Comparison of ENCODE assay signal across 25 cellular contexts in the genomic region with DNA sequence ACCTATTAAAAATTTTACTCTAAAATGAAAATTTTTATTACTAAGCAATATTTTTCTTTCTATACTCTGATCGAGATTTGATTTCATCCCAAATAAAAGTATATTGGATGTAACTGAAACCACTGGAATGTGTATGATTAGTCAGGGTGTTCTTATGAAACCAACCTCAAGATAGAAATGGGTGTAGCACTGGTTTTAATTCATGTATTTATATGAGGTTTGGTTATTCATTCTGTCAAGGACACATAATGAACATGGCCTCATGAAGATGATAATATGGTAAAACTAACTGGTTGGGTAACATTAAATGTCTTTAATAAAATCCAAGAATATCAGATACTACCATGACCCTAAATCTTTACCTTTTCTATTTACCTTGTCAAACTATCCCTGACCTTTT.
"Had no signal": no experiment of that assay in that cellular context is flagged by ENCODE, and none has a peak within 500 bp of the region (broad histone marks: within the 10 kb centered on the region; RNA-seq: fewer than 3 reads in every experiment).

No MANE protein-coding gene starts in this region.

- H3K4me1 ChIP-seq: left ventricle myocardium inferior, psoas muscle, right atrium auricular region, tibial artery had no signal

- H3K36me3 ChIP-seq: brain microvascular endothelial cell, left ventricle myocardium inferior, ovary, right atrium auricular region, tibial artery had no signal

- H3K27me3 ChIP-seq: brain microvascular endothelial cell, ovary, right atrium auricular region, tibial artery had no signal

- H3K9me3 Mint-ChIP-seq: activated naive CD8-positive, alpha-beta T cell treated with anti-CD3 and anti-CD28 coated beads, Interleukin-2, amount 50 U/mL, for 24 hours; activated T-helper 1 cell treated with anti-CD3 and anti-CD28 coated beads, Interleukin-12 subunit alpha, Interleukin-12 subunit beta, Interleukin-2, Interleukin-4 antibody, amounts not matched to agents 30 ng/mL and 10 ng/mL and 1 ng/mL, durations not matched to agents 14 hours and 24 hours and 36 hours; central memory CD8-positive, alpha-beta T cell; natural killer cell treated with Interleukin-12 subunit alpha and Interleukin-12 subunit beta and Interleukin-15 and Interleukin-18, amount 100 ng/mL, for 72 hours; stimulated activated naive CD8-positive, alpha-beta T cell treated with anti-CD3 and anti-CD28 coated beads, Interleukin-15, Interleukin-2, amounts not matched to agents 100 ng/mL and 50 ng/mL, for 24 hours; T-cell; T-helper 2 cell treated with Interferon-gamma antibody and Interleukin-4, amounts not matched to agents 5 μg/mL and 100 μg/mL, for 36 hours had no signal

- H3K27me3 Mint-ChIP-seq: activated naive CD8-positive, alpha-beta T cell treated with anti-CD3 and anti-CD28 coated beads, Interleukin-2, amount 50 U/mL, for 24 hours; central memory CD8-positive, alpha-beta T cell; natural killer cell treated with Interleukin-12 subunit alpha and Interleukin-12 subunit beta and Interleukin-15 and Interleukin-18, amount 100 ng/mL, for 72 hours; stimulated activated naive CD8-positive, alpha-beta T cell treated with anti-CD3 and anti-CD28 coated beads, Interleukin-15, Interleukin-2, amounts not matched to agents 100 ng/mL and 50 ng/mL, for 24 hours; T-cell had no signal

- H3K27ac ChIP-seq: brain microvascular endothelial cell, left ventricle myocardium inferior, ovary, psoas muscle, right atrium auricular region, tibial artery had no signal

- H3K4me3 ChIP-seq: left ventricle myocardium inferior, ovary, psoas muscle, right atrium auricular region, tibial artery had no signal

- H3K36me3 Mint-ChIP-seq: natural killer cell treated with Interleukin-12 subunit alpha and Interleukin-12 subunit beta and Interleukin-15 and Interleukin-18, amount 100 ng/mL, for 72 hours; T-cell had no signal

- H3K4me3 Mint-ChIP-seq: activated CD8-positive, alpha-beta T cell treated with anti-CD3 and anti-CD28 coated beads, Interleukin-2, amount 10 ng/mL, durations not matched to agents 7 days and 5 days; activated naive CD8-positive, alpha-beta T cell treated with anti-CD3 and anti-CD28 coated beads, Interleukin-2, amount 50 U/mL, for 24 hours; activated T-helper 1 cell treated with anti-CD3 and anti-CD28 coated beads, Interleukin-12 subunit alpha, Interleukin-12 subunit beta, Interleukin-2, Interleukin-4 antibody, amounts not matched to agents 30 ng/mL and 10 ng/mL and 1 ng/mL, durations not matched to agents 14 hours and 24 hours and 36 hours; central memory CD8-positive, alpha-beta T cell; endodermal cell; natural killer cell treated with Interleukin-12 subunit alpha and Interleukin-12 subunit beta and Interleukin-15 and Interleukin-18, amount 100 ng/mL, for 72 hours; stimulated activated naive CD8-positive, alpha-beta T cell treated with anti-CD3 and anti-CD28 coated beads, Interleukin-15, Interleukin-2, amounts not matched to agents 100 ng/mL and 50 ng/mL, for 24 hours; T-cell; T-helper 2 cell treated with Interferon-gamma antibody and Interleukin-4, amounts not matched to agents 5 μg/mL and 100 μg/mL, for 36 hours had no signal

- H3K27ac Mint-ChIP-seq: activated CD8-positive, alpha-beta T cell treated with anti-CD3 and anti-CD28 coated beads, Interleukin-2, amount 10 ng/mL, durations not matched to agents 7 days and 5 days; activated naive CD8-positive, alpha-beta T cell treated with anti-CD3 and anti-CD28 coated beads, Interleukin-2, amount 50 U/mL, for 24 hours; activated T-helper 1 cell treated with anti-CD3 and anti-CD28 coated beads, Interleukin-12 subunit alpha, Interleukin-12 subunit beta, Interleukin-2, Interleukin-4 antibody, amounts not matched to agents 30 ng/mL and 10 ng/mL and 1 ng/mL, durations not matched to agents 14 hours and 24 hours and 36 hours; endodermal cell; natural killer cell treated with Interleukin-12 subunit alpha and Interleukin-12 subunit beta and Interleukin-15 and Interleukin-18, amount 100 ng/mL, for 72 hours; stimulated activated naive CD8-positive, alpha-beta T cell treated with anti-CD3 and anti-CD28 coated beads, Interleukin-15, Interleukin-2, amounts not matched to agents 100 ng/mL and 50 ng/mL, for 24 hours; T-cell; T-helper 2 cell treated with Interferon-gamma antibody and Interleukin-4, amounts not matched to agents 5 μg/mL and 100 μg/mL, for 36 hours had no signal

- H3K9me3 ChIP-seq: left ventricle myocardium inferior, ovary, psoas muscle, right atrium auricular region, tibial artery had no signal

- H3K4me1 Mint-ChIP-seq: activated naive CD8-positive, alpha-beta T cell treated with anti-CD3 and anti-CD28 coated beads, Interleukin-2, amount 50 U/mL, for 24 hours; central memory CD8-positive, alpha-beta T cell; endodermal cell had no signal

- DNase-seq: activated CD4-positive, alpha-beta T cell treated with anti-CD3 and anti-CD28 coated beads for 1 hour; activated CD4-positive, alpha-beta T cell treated with anti-CD3 and anti-CD28 coated beads, Interleukin-2, amount 50 U/mL, for 1 hour; activated CD8-positive, alpha-beta T cell treated with anti-CD3 and anti-CD28 coated beads, Interleukin-2, amount 10 ng/mL, durations not matched to agents 7 days and 5 days; activated gamma-delta T cell; activated naive CD4-positive, alpha-beta T cell treated with anti-CD3 and anti-CD28 coated beads, Interleukin-2, amount 50 U/mL, for 16 hours; activated naive CD8-positive, alpha-beta T cell treated with anti-CD3 and anti-CD28 coated beads, Interleukin-2, amount 50 U/mL, for 24 hours; aorta; brain microvascular endothelial cell; cortex of kidney; endodermal cell; glutamatergic neuron; hippocampal formation; left ventricle myocardium inferior; midbrain; ovary; psoas muscle; substantia nigra; T-cell; tibial artery had no signal
